In genomic region chr3:184315506-184315867, GRCh38 we compare ENCODE assay signal across 1 cellular context.
TF ChIP-seq lines count a peak whose summit lies in the region.

No MANE protein-coding gene starts in this region.

TF ChIP-seq in GM12878, 131 proteins besides CTCF, POLR2A, EP300 and RAD21:
- TF ChIP-seq SP1 (IDR thresholded peaks at IDR 0.05; ENCODE audit: low read depth, low read length) (no peak), SMARCA5 (IDR thresholded peaks at IDR 0.05) (no peak), POLR2AphosphoS5 (IDR thresholded peaks at IDR 0.05; ENCODE audit: low read length) (0 out of 2 replicates have a peak, but pooled peaks have one; percentile 6), ZNF24 (IDR thresholded peaks at IDR 0.05) (no peak), PRDM15 (CRISPR knock-in tag; IDR thresholded peaks at IDR 0.05) (no peak)
